Comparison of ENCODE assay signal across 1 cellular context in the genomic region with DNA sequence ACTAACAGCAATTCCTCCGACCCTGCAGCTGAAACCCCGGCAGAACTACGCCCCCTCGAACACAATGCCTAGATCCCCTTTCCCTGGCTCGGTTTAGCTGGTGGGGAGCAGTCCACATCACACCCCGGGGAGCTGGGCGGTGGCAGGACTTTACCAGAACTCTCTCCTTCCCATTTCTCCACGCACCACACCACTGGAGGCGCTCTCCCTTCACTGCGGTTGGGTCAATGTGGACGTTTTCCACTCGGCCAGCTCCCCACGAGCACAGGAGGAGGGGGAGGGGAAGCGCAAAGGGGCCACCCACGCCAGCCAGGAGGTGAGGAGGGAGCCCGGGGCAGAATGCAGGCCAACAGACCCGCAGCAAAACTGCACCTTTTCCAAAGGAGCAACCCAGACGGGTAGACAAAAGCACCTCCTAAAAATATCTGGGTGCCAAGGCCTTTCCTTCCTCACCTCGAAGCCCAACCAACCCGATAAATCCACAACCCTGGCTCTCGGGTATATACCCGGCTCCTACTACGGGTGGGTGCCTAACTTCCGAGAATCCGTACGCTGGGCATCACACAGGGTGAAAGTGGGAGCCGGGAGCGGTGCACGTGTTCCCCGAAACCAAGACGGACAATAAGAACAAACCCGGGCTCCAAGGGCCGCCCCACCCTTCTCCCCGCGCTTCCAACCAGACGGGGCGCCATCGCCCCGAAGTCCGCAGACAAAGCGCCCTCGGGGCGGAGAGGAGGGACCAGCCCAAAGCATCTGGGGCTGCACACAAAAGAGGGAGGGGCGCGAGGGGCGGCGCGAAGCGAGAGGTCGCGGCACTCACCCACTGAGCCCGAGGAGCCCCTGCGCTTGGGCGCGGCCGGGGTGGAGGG.
A peak's percentile ranks its signal among the peaks of the same experiment; 100 is the strongest.
TF ChIP-seq lines count a peak whose summit lies in the region.

No MANE protein-coding gene starts in this region.

TF ChIP-seq in HepG2, 621 proteins besides CTCF, POLR2A, EP300 and RAD21 (continued from another document and continues in another):
- TF ChIP-seq, protein P1, sequence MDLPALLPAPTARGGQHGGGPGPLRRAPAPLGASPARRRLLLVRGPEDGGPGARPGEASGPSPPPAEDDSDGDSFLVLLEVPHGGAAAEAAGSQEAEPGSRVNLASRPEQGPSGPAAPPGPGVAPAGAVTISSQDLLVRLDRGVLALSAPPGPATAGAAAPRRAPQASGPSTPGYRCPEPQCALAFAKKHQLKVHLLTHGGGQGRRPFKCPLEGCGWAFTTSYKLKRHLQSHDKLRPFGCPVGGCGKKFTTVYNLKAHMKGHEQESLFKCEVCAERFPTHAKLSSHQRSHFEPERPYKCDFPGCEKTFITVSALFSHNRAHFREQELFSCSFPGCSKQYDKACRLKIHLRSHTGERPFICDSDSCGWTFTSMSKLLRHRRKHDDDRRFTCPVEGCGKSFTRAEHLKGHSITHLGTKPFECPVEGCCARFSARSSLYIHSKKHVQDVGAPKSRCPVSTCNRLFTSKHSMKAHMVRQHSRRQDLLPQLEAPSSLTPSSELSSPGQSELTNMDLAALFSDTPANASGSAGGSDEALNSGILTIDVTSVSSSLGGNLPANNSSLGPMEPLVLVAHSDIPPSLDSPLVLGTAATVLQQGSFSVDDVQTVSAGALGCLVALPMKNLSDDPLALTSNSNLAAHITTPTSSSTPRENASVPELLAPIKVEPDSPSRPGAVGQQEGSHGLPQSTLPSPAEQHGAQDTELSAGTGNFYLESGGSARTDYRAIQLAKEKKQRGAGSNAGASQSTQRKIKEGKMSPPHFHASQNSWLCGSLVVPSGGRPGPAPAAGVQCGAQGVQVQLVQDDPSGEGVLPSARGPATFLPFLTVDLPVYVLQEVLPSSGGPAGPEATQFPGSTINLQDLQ (CRISPR knock-in tag; IDR thresholded peaks at IDR 0.05) = 0 out of 2 replicates have a peak, but pooled peaks have one; percentile 21
- peak; percentile 25; the same call in 1 of the 2 replicates for TF ChIP-seq HNF4G (IDR thresholded peaks at IDR 0.05; ENCODE audit: borderline replicate concordance, low read depth, low read length)
- no peak for TF ChIP-seq HNF4G (CRISPR knock-in tag; IDR thresholded peaks at IDR 0.05; ENCODE audit: borderline replicate concordance, low read depth)
- 0 out of 2 replicates have a peak, but pooled peaks have one; percentile 75 for TF ChIP-seq ZNF607 (CRISPR knock-in tag; IDR thresholded peaks at IDR 0.05; ENCODE audit: borderline replicate concordance)
- no peak for TF ChIP-seq SMAD9 (CRISPR knock-in tag; IDR thresholded peaks at IDR 0.05)
- TF ChIP-seq KAT7 (CRISPR knock-in tag; IDR thresholded peaks at IDR 0.05; ENCODE audit: borderline replicate concordance) = peak; percentile 93
- TF ChIP-seq SMAD3 (CRISPR knock-in tag; IDR thresholded peaks at IDR 0.05) = peak; percentile 8; the same call in 1 of the 2 replicates
- TF ChIP-seq, protein P2, sequence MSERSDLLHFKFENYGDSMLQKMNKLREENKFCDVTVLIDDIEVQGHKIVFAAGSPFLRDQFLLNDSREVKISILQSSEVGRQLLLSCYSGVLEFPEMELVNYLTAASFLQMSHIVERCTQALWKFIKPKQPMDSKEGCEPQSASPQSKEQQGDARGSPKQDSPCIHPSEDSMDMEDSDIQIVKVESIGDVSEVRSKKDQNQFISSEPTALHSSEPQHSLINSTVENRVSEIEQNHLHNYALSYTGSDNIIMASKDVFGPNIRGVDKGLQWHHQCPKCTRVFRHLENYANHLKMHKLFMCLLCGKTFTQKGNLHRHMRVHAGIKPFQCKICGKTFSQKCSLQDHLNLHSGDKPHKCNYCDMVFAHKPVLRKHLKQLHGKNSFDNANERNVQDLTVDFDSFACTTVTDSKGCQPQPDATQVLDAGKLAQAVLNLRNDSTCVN (CRISPR knock-in tag; IDR thresholded peaks at IDR 0.05; ENCODE audit: borderline replicate concordance) = 0 out of 2 replicates have a peak, but pooled peaks have one; percentile 46
- no peak for TF ChIP-seq NCOR1 (IDR thresholded peaks at IDR 0.05; ENCODE audit: borderline replicate concordance, low read length)
- TF ChIP-seq, protein P3, sequence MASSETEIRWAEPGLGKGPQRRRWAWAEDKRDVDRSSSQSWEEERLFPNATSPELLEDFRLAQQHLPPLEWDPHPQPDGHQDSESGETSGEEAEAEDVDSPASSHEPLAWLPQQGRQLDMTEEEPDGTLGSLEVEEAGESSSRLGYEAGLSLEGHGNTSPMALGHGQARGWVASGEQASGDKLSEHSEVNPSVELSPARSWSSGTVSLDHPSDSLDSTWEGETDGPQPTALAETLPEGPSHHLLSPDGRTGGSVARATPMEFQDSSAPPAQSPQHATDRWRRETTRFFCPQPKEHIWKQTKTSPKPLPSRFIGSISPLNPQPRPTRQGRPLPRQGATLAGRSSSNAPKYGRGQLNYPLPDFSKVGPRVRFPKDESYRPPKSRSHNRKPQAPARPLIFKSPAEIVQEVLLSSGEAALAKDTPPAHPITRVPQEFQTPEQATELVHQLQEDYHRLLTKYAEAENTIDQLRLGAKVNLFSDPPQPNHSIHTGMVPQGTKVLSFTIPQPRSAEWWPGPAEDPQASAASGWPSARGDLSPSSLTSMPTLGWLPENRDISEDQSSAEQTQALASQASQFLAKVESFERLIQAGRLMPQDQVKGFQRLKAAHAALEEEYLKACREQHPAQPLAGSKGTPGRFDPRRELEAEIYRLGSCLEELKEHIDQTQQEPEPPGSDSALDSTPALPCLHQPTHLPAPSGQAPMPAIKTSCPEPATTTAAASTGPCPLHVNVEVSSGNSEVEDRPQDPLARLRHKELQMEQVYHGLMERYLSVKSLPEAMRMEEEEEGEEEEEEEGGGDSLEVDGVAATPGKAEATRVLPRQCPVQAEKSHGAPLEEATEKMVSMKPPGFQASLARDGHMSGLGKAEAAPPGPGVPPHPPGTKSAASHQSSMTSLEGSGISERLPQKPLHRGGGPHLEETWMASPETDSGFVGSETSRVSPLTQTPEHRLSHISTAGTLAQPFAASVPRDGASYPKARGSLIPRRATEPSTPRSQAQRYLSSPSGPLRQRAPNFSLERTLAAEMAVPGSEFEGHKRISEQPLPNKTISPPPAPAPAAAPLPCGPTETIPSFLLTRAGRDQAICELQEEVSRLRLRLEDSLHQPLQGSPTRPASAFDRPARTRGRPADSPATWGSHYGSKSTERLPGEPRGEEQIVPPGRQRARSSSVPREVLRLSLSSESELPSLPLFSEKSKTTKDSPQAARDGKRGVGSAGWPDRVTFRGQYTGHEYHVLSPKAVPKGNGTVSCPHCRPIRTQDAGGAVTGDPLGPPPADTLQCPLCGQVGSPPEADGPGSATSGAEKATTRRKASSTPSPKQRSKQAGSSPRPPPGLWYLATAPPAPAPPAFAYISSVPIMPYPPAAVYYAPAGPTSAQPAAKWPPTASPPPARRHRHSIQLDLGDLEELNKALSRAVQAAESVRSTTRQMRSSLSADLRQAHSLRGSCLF (CRISPR knock-in tag; IDR thresholded peaks at IDR 0.05; ENCODE audit: borderline replicate concordance) = no peak
- TF ChIP-seq TBL1XR1 (IDR thresholded peaks at IDR 0.05; ENCODE audit: borderline replicate concordance, low read length, partially characterized antibody) = peak; percentile 19
- 0 out of 2 replicates have a peak, but pooled peaks have one; percentile 44 for TF ChIP-seq ZNF598 (CRISPR knock-in tag; IDR thresholded peaks at IDR 0.05; ENCODE audit: borderline replicate concordance)
- 0 out of 2 replicates have a peak, but pooled peaks have one; percentile 10 for TF ChIP-seq ETV5 (CRISPR knock-in tag; IDR thresholded peaks at IDR 0.05; ENCODE audit: borderline replicate concordance)
- TF ChIP-seq ZNF274 (CRISPR knock-in tag; IDR thresholded peaks at IDR 0.05) = peak; percentile 23
- TF ChIP-seq MAZ (IDR thresholded peaks at IDR 0.05; ENCODE audit: borderline replicate concordance, low read depth, low read length) = peak; percentile 3; the same call in 1 of the 2 replicates
- peak; percentile 74 for TF ChIP-seq MAZ (CRISPR knock-in tag; IDR thresholded peaks at IDR 0.05; ENCODE audit: low read depth)
- peak; percentile 73 for TF ChIP-seq ZNF777 (CRISPR knock-in tag; IDR thresholded peaks at IDR 0.05)
- TF ChIP-seq SAP130 (CRISPR knock-in tag; IDR thresholded peaks at IDR 0.05; ENCODE audit: low read depth) = peak; percentile 53; the same call in 1 of the 2 replicates
- peak; percentile 65 for TF ChIP-seq KDM5B (CRISPR knock-in tag; IDR thresholded peaks at IDR 0.05; ENCODE audit: borderline replicate concordance)
- TF ChIP-seq, protein P4, sequence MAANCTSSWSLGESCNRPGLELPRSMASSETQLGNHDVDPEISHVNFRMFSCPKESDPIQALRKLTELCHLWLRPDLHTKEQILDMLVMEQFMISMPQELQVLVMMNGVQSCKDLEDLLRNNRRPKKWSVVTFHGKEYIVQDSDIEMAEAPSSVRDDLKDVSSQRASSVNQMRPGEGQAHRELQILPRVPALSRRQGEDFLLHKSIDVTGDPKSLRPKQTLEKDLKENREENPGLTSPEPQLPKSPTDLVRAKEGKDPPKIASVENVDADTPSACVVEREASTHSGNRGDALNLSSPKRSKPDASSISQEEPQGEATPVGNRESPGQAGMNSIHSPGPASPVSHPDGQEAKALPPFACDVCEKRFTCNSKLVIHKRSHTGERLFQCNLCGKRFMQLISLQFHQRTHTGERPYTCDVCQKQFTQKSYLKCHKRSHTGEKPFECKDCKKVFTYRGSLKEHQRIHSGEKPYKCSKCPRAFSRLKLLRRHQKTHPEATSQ (CRISPR knock-in tag; IDR thresholded peaks at IDR 0.05; ENCODE audit: borderline replicate concordance) = 0 out of 2 replicates have a peak, but pooled peaks have one; percentile 55
- TF ChIP-seq ZNF354B (CRISPR knock-in tag; IDR thresholded peaks at IDR 0.05) = peak; percentile 67; the same call in 1 of the 2 replicates
- TF ChIP-seq ZBTB20 (CRISPR knock-in tag; IDR thresholded peaks at IDR 0.05; ENCODE audit: borderline replicate concordance, low read depth) = no peak
- TF ChIP-seq ZNF331 (CRISPR knock-in tag; IDR thresholded peaks at IDR 0.05) = peak; percentile 39
- peak; percentile 73; the same call in 1 of the 2 replicates for TF ChIP-seq ZNF746 (CRISPR knock-in tag; IDR thresholded peaks at IDR 0.05)
- peak; percentile 86; the same call in 1 of the 2 replicates for TF ChIP-seq ZNF224 (CRISPR knock-in tag; IDR thresholded peaks at IDR 0.05)
- TF ChIP-seq CBX5 (CRISPR knock-in tag; IDR thresholded peaks at IDR 0.05; ENCODE audit: borderline replicate concordance) = peak; percentile 87
- TF ChIP-seq TGIF2 (CRISPR knock-in tag; IDR thresholded peaks at IDR 0.05) = peak; percentile 75
- peak; percentile 57; the same call in 1 of the 2 replicates for TF ChIP-seq KMT2A (CRISPR knock-in tag; IDR thresholded peaks at IDR 0.05)
- TF ChIP-seq, protein P5, sequence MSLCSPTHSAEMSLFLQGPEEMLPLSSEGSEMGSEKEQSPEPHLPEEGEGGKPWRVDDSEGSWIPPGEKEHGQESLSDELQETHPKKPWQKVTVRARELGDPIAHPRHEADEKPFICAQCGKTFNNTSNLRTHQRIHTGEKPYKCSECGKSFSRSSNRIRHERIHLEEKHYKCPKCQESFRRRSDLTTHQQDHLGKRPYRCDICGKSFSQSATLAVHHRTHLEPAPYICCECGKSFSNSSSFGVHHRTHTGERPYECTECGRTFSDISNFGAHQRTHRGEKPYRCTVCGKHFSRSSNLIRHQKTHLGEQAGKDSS (CRISPR knock-in tag; IDR thresholded peaks at IDR 0.05; ENCODE audit: borderline replicate concordance, low read depth) = peak; percentile 40; the same call in 1 of the 2 replicates
- no peak for TF ChIP-seq IKZF4 (CRISPR knock-in tag; IDR thresholded peaks at IDR 0.05; ENCODE audit: borderline replicate concordance, low read depth, not compliant biosample characterization)
- TF ChIP-seq, protein P6, sequence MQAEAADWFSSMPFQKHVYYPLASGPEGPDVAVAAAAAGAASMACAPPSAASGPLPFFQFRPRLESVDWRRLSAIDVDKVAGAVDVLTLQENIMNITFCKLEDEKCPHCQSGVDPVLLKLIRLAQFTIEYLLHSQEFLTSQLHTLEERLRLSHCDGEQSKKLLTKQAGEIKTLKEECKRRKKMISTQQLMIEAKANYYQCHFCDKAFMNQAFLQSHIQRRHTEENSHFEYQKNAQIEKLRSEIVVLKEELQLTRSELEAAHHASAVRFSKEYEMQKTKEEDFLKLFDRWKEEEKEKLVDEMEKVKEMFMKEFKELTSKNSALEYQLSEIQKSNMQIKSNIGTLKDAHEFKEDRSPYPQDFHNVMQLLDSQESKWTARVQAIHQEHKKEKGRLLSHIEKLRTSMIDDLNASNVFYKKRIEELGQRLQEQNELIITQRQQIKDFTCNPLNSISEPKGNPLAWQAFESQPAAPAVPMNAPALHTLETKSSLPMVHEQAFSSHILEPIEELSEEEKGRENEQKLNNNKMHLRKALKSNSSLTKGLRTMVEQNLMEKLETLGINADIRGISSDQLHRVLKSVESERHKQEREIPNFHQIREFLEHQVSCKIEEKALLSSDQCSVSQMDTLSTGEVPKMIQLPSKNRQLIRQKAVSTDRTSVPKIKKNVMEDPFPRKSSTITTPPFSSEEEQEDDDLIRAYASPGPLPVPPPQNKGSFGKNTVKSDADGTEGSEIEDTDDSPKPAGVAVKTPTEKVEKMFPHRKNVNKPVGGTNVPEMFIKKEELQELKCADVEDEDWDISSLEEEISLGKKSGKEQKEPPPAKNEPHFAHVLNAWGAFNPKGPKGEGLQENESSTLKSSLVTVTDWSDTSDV (CRISPR knock-in tag; IDR thresholded peaks at IDR 0.05) = 0 out of 2 replicates have a peak, but pooled peaks have one; percentile 79
- TF ChIP-seq BRD4 (CRISPR knock-in tag; IDR thresholded peaks at IDR 0.05) = 0 out of 2 replicates have a peak, but pooled peaks have one; percentile 37
- peak; percentile 82; the same call in 1 of the 2 replicates for TF ChIP-seq ZBTB42 (CRISPR knock-in tag; IDR thresholded peaks at IDR 0.05)
- no peak for TF ChIP-seq TCF12 (IDR thresholded peaks at IDR 0.05)
- 0 out of 2 replicates have a peak, but pooled peaks have one; percentile 44 for TF ChIP-seq TCF12 (CRISPR knock-in tag; IDR thresholded peaks at IDR 0.05)
- 0 out of 2 replicates have a peak, but pooled peaks have one; percentile 42 for TF ChIP-seq PRMT3 (CRISPR knock-in tag; IDR thresholded peaks at IDR 0.05; ENCODE audit: borderline replicate concordance, low read depth)
- TF ChIP-seq, protein P7, sequence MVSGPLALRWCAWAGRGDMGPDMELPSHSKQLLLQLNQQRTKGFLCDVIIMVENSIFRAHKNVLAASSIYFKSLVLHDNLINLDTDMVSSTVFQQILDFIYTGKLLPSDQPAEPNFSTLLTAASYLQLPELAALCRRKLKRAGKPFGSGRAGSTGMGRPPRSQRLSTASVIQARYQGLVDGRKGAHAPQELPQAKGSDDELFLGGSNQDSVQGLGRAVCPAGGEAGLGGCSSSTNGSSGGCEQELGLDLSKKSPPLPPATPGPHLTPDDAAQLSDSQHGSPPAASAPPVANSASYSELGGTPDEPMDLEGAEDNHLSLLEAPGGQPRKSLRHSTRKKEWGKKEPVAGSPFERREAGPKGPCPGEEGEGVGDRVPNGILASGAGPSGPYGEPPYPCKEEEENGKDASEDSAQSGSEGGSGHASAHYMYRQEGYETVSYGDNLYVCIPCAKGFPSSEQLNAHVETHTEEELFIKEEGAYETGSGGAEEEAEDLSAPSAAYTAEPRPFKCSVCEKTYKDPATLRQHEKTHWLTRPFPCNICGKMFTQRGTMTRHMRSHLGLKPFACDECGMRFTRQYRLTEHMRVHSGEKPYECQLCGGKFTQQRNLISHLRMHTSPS (CRISPR knock-in tag; IDR thresholded peaks at IDR 0.05; ENCODE audit: low read depth) = 0 out of 2 replicates have a peak, but pooled peaks have one; percentile 57
- peak; percentile 63; the same call in 1 of the 2 replicates for TF ChIP-seq ZBTB7B (CRISPR knock-in tag; IDR thresholded peaks at IDR 0.05)
- TF ChIP-seq SRSF1 (optimal IDR thresholded peaks at IDR 0.05; ENCODE audit: low read depth, low read length) = peak; percentile 87
- peak; percentile 78 for TF ChIP-seq HIVEP1 (CRISPR knock-in tag; IDR thresholded peaks at IDR 0.05)
- TF ChIP-seq ZNF205 (CRISPR knock-in tag; IDR thresholded peaks at IDR 0.05) = peak; percentile 71; the same call in 1 of the 2 replicates
- peak; percentile 38; the same call in 1 of the 2 replicates for TF ChIP-seq SMAD1 (CRISPR knock-in tag; IDR thresholded peaks at IDR 0.05; ENCODE audit: borderline replicate concordance, low read depth)
- peak; percentile 55 for TF ChIP-seq HNRNPLL (IDR thresholded peaks at IDR 0.05; ENCODE audit: low read depth, low read length, poor library complexity, severe bottlenecking)
